ENCODE assay signal across 8 cellular contexts in the genomic region with DNA sequence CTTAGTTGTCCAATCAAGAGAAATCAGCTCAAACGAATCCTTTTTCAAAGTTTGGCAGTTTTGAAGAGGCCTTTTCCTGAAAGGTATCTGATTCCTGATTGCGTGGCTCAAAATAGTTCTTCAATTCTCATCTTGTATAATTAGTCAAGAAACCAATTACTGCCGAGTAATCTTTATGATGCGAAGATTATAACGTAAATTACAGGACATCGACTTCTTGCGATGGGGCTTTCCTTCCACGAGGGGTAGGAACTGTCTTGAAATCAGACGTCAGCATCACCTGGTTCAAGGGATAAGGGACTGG. TPM values are rescaled to one million over a fixed set of nuclear protein-coding genes. Genes with fewer than 3 reads are reported as not detected.
DNase-seq lines count a peak whose midpoint lies in the region; ATAC-seq lines count a peak whose summit lies in the region.

No MANE protein-coding gene starts in this region.

- no peak overlapping the region for H3K14ac ChIP-seq in neuronal stem cell (ENCODE audit: low read length)

- H3K27ac ChIP-seq in effector memory CD4-positive, alpha-beta T cell (ENCODE audit: insufficient read depth, low read length, poor library complexity, severe bottlenecking) = peak overlapping the region; percentile 82
- H3K27ac ChIP-seq in neuronal stem cell (replicated peaks; ENCODE audit: low read length) = peak overlapping the region; percentile 48

- H3K36me3 Mint-ChIP-seq in activated CD4-positive, alpha-beta T cell treated with anti-CD3 and anti-CD28 coated beads, Interleukin-2, amount 10 ng/mL, durations not matched to agents 24 days and 14 days (ENCODE audit: low read depth) = peaks cover 21% of the 10 kb centered on the region

- H3K9ac ChIP-seq in neuronal stem cell (ENCODE audit: low read depth, low read length, poor library complexity) = no peak overlapping the region

- H2AK5ac ChIP-seq in neuronal stem cell (ENCODE audit: low read depth, low read length) = no peak overlapping the region

- H3K27me3 ChIP-seq in effector memory CD4-positive, alpha-beta T cell (replicated peaks; ENCODE audit: control insufficient read depth, insufficient read depth, low read length, poor library complexity, severe bottlenecking) = no peaks in the 10 kb centered on the region
- peaks cover 0 to under 1% (median 0%) of the 10 kb centered on the region in 3 experiments for H3K27me3 ChIP-seq in neuronal stem cell (ENCODE audit: control insufficient read depth in 3 of 3, insufficient read depth in 3 of 3, low read depth in 1 of 3, low read length in 3 of 3)

- WGBS in neuronal stem cell (ENCODE audit: extremely low coverage in 2 of 2, insufficient read length in 2 of 2, insufficient replicate concordance in 1 of 2), 2 donors = no CpG with 5 or more reads among the region's 9 CpGs

- H3K4me3 ChIP-seq in Jurkat, Clone E6-1 (ENCODE audit: low read length) = peak overlapping the region; percentile 48
- peak overlapping the region; percentile 67 for H3K4me3 ChIP-seq in effector memory CD4-positive, alpha-beta T cell (ENCODE audit: insufficient read depth, low read depth, low read length, poor library complexity, severe bottlenecking)
- H3K4me3 ChIP-seq in neuronal stem cell (ENCODE audit: low read length in 2 of 2) = peak overlapping the region; percentile 63 to 76

- no peak overlapping the region for H2BK120ac ChIP-seq in neuronal stem cell (ENCODE audit: low read depth, low read length)

- H3K23ac ChIP-seq in neuronal stem cell (ENCODE audit: low read depth, low read length, poor library complexity) = no peak overlapping the region

- H3K4me1 ChIP-seq in effector memory CD4-positive, alpha-beta T cell (ENCODE audit: control insufficient read depth, insufficient read depth, low read length, poor library complexity, severe bottlenecking) = peaks cover 6% of the 10 kb centered on the region
- H3K4me1 ChIP-seq in neuronal stem cell (ENCODE audit: control insufficient read depth in 2 of 2, insufficient read depth in 1 of 2, low read depth in 1 of 2, low read length in 2 of 2) = peaks cover 1 to 2% of the 10 kb centered on the region in 2 donors

- H2AFZ ChIP-seq in neuronal stem cell (ENCODE audit: low read length) = peak overlapping the region; percentile 95

- no peaks in the 10 kb centered on the region for H3K9me3 ChIP-seq in effector memory CD4-positive, alpha-beta T cell (ENCODE audit: control insufficient read depth, low read length)
- peaks cover 0 to 2% of the 10 kb centered on the region in 2 donors for H3K9me3 ChIP-seq in neuronal stem cell (replicated peaks in 1 of 2; ENCODE audit: control insufficient read depth in 2 of 2, insufficient read depth in 1 of 2, low read depth in 1 of 2, low read length in 2 of 2)

- no peak overlapping the region for H2BK15ac ChIP-seq in neuronal stem cell (ENCODE audit: low read length)

- H3K79me1 ChIP-seq in neuronal stem cell (ENCODE audit: low read depth, low read length) = no peaks in the 10 kb centered on the region

- H3K9me3 Mint-ChIP-seq in activated CD4-positive, alpha-beta T cell treated with anti-CD3 and anti-CD28 coated beads, Interleukin-2, amount 10 ng/mL, durations not matched to agents 24 days and 14 days = no peaks in the 10 kb centered on the region

- no peak for DNase-seq in activated CD4-positive, alpha-beta T cell treated with anti-CD3 and anti-CD28 coated beads, Interleukin-2, amount 10 ng/mL, durations not matched to agents 24 days and 14 days
- no peak for DNase-seq in activated CD4-positive, alpha-beta T cell treated with anti-CD3 and anti-CD28 coated beads, Interleukin-2, amount 50 U/mL, for 48 hours
- DNase-seq in Jurkat, Clone E6-1 (ENCODE audit: low read depth, low spot score) = no peak
- DNase-seq in effector memory CD4-positive, alpha-beta T cell = no peak
- DNase-seq in neuronal stem cell (ENCODE audit: low spot score) = no peak
- DNase-seq in NCI-H187 treated with DMSO at 0.1 percent for 48 hours (lab: John Stamatoyannopoulos, UW) = no peak
- DNase-seq in NCI-H2029 (lab: John Stamatoyannopoulos, UW) = no peak

- intact Hi-C loops in activated CD4-positive, alpha-beta T cell treated with anti-CD3 and anti-CD28 coated beads, Interleukin-2, amount 10 ng/mL, durations not matched to agents 24 days and 14 days (cut with micrococcal nuclease) = loop anchor here (1.0 to 2.0 kb wide), 2 partner anchors 40 to 203 kb away; a partner anchor contains a TSS

- H3K36me3 ChIP-seq in effector memory CD4-positive, alpha-beta T cell (ENCODE audit: control insufficient read depth, insufficient read depth, low read length) = peaks cover 13% of the 10 kb centered on the region
- peaks cover 4 to 44% of the 10 kb centered on the region in 2 donors for H3K36me3 ChIP-seq in neuronal stem cell (replicated peaks in 1 of 2; ENCODE audit: control insufficient read depth in 2 of 2, insufficient read depth in 2 of 2, low read length in 2 of 2)

- H2BK5ac ChIP-seq in neuronal stem cell (ENCODE audit: low read length) = no peak overlapping the region

- H3K27me3 Mint-ChIP-seq in activated CD4-positive, alpha-beta T cell treated with anti-CD3 and anti-CD28 coated beads, Interleukin-2, amount 10 ng/mL, durations not matched to agents 24 days and 14 days = no peaks in the 10 kb centered on the region

- ATAC-seq in GM21367 (IDR thresholded peaks at IDR 0.05; ENCODE audit: unreplicated experiment) = no peak

- H3K18ac ChIP-seq in neuronal stem cell (ENCODE audit: low read length) = peak overlapping the region; percentile 31

- H3K4me1 Mint-ChIP-seq in activated CD4-positive, alpha-beta T cell treated with anti-CD3 and anti-CD28 coated beads, Interleukin-2, amount 10 ng/mL, durations not matched to agents 24 days and 14 days = peaks cover 14% of the 10 kb centered on the region

- no peak overlapping the region for H3K4ac ChIP-seq in neuronal stem cell (ENCODE audit: low read length)

- H3K4me2 ChIP-seq in neuronal stem cell (ENCODE audit: insufficient read depth, low read length, poor library complexity, severe bottlenecking) = peak overlapping the region; percentile 72

- no peak overlapping the region for H2BK12ac ChIP-seq in neuronal stem cell (ENCODE audit: low read length)

- no peak overlapping the region for H4K8ac ChIP-seq in neuronal stem cell (ENCODE audit: low read depth, low read length)

- peak overlapping the region; percentile 91 for H3K4me3 Mint-ChIP-seq in activated CD4-positive, alpha-beta T cell treated with anti-CD3 and anti-CD28 coated beads, Interleukin-2, amount 10 ng/mL, durations not matched to agents 24 days and 14 days

- peak overlapping the region; percentile 95 for H3K27ac Mint-ChIP-seq in activated CD4-positive, alpha-beta T cell treated with anti-CD3 and anti-CD28 coated beads, Interleukin-2, amount 10 ng/mL, durations not matched to agents 24 days and 14 days

- no peak overlapping the region for H4K91ac ChIP-seq in neuronal stem cell (ENCODE audit: low read depth, low read length, poor library complexity)

RNA-seq across cellular contexts. Expression of a gene that starts 0.6 kb away (rescaled TPM):
- 24.9 and 26.7 TPM in 2 replicates for total RNA-seq in activated CD4-positive, alpha-beta T cell treated with anti-CD3 and anti-CD28 coated beads, Interleukin-2, amount 10 ng/mL, durations not matched to agents 24 days and 14 days
- polyA plus RNA-seq in Jurkat, Clone E6-1 (2012; ENCODE audit: insufficient read depth, insufficient read length) = 54.4 TPM
- polyA plus RNA-seq in neuronal stem cell (2013, experiment 1 of 2) = 43.3 TPM
- polyA plus RNA-seq in neuronal stem cell (2013, experiment 2 of 2) = 45.1 TPM

RNA-seq across cellular contexts. Expression of a gene that starts 40.1 kb away (rescaled TPM):
- not detected in 2 replicates for total RNA-seq in activated CD4-positive, alpha-beta T cell treated with anti-CD3 and anti-CD28 coated beads, Interleukin-2, amount 10 ng/mL, durations not matched to agents 24 days and 14 days
- polyA plus RNA-seq in Jurkat, Clone E6-1 (2012; ENCODE audit: insufficient read depth, insufficient read length) = 8.8 TPM
- polyA plus RNA-seq in neuronal stem cell (2013, experiment 1 of 2) = 3.6 TPM
- 3.4 TPM for polyA plus RNA-seq in neuronal stem cell (2013, experiment 2 of 2)

RNA-seq across cellular contexts. Expression of a gene that starts 58.3 kb away (rescaled TPM):
- 33.0 and 36.6 TPM in 2 replicates for total RNA-seq in activated CD4-positive, alpha-beta T cell treated with anti-CD3 and anti-CD28 coated beads, Interleukin-2, amount 10 ng/mL, durations not matched to agents 24 days and 14 days
- 27.3 TPM for polyA plus RNA-seq in Jurkat, Clone E6-1 (2012; ENCODE audit: insufficient read depth, insufficient read length)
- 50.6 TPM for polyA plus RNA-seq in neuronal stem cell (2013, experiment 1 of 2)
- 55.6 TPM for polyA plus RNA-seq in neuronal stem cell (2013, experiment 2 of 2)

RNA-seq across cellular contexts. Expression of a gene that starts 58.6 kb away (rescaled TPM):
- 126 and 130 TPM in 2 replicates for total RNA-seq in activated CD4-positive, alpha-beta T cell treated with anti-CD3 and anti-CD28 coated beads, Interleukin-2, amount 10 ng/mL, durations not matched to agents 24 days and 14 days
- 132 TPM for polyA plus RNA-seq in Jurkat, Clone E6-1 (2012; ENCODE audit: insufficient read depth, insufficient read length)
- 113 TPM for polyA plus RNA-seq in neuronal stem cell (2013, experiment 1 of 2)
- polyA plus RNA-seq in neuronal stem cell (2013, experiment 2 of 2) = 110 TPM
